In genomic region chr5:80935811-80936385, GRCh38 we compare ENCODE assay signal across 15 cellular contexts. TPM values are rescaled to one million over a fixed set of nuclear protein-coding genes. Genes with fewer than 3 reads are reported as not detected.
DNase-seq lines count a peak whose midpoint lies in the region; ATAC-seq, FAIRE-seq and TF ChIP-seq lines count a peak whose summit lies in the region.
"Had no signal": no experiment of that assay in that cellular context is flagged by ENCODE, and none has a peak within 500 bp of the region (broad histone marks: within the 10 kb centered on the region; RNA-seq: fewer than 3 reads in every experiment).

No MANE protein-coding gene starts in this region.

- H3K27ac ChIP-seq in H9 (ENCODE audit: insufficient read length, low read depth, low read length) (no peak overlapping the region), GM12878 (ENCODE audit: control insufficient read depth, insufficient read depth) (no peak overlapping the region)
- H3K27ac ChIP-seq: heart left ventricle, sigmoid colon had no signal

- no peak overlapping the region for H3K4ac ChIP-seq in H9 (ENCODE audit: low read depth, low read length)

- H3K4me2 ChIP-seq in H9 (ENCODE audit: insufficient read depth, insufficient read length, low read length) = no peak overlapping the region
- no peak overlapping the region for H3K4me2 ChIP-seq in GM12878 (ENCODE audit: control insufficient read depth, insufficient read depth)

- POLR2A ChIA-PET in GM12878 (lab: Charles Lee) = no interaction called here

- no TSS peak for BruUV-seq in Calu3 (replicated peaks; lab: Mats Ljungman, UMichigan)
- no TSS peak for BruUV-seq in GM12878 (replicated peaks; lab: Mats Ljungman, UMichigan)

- no peaks in the 10 kb centered on the region for H4K20me1 ChIP-seq in H9 (ENCODE audit: control insufficient read depth, insufficient read depth, insufficient read length)
- no peaks in the 10 kb centered on the region for H4K20me1 ChIP-seq in GM12878 (ENCODE audit: control insufficient read depth, insufficient read depth)

- H3K27me3 ChIP-seq in H9 (ENCODE audit: insufficient read depth, low read length) = no peaks in the 10 kb centered on the region
- no peaks in the 10 kb centered on the region; a peak in 1 of 4 replicates for H3K27me3 ChIP-seq in GM12878 (replicated peaks in 1 of 2; ENCODE audit: control insufficient read depth in 2 of 2, insufficient read depth in 2 of 2, low read length in 1 of 2)
- H3K27me3 ChIP-seq: heart left ventricle, sigmoid colon had no signal

- no peak overlapping the region for H4K91ac ChIP-seq in H9 (ENCODE audit: insufficient read length, low read depth, low read length)

- no peak for FAIRE-seq in GM12878 (lab: Jason Lieb, UNC)

- no peak overlapping the region for H2AK5ac ChIP-seq in H9 (ENCODE audit: insufficient read length, low read length)

- H3K9ac ChIP-seq in H9 (ENCODE audit: extremely low read depth, insufficient read length, low read length) (no peak overlapping the region), GM12878 (ENCODE audit: control insufficient read depth, insufficient read depth, low read length) (no peak overlapping the region)

- H3K23me2 ChIP-seq in H9 (ENCODE audit: insufficient read length, low read depth, low read length, poor library complexity, severe bottlenecking) = no peaks in the 10 kb centered on the region

- RAD21 ChIA-PET in GM12878 (lab: Charles Lee; ENCODE audit: unreplicated experiment) = no interaction called here

- H2BK20ac ChIP-seq in H9 (ENCODE audit: low read depth, low read length, poor library complexity, severe bottlenecking) = no peak overlapping the region

- no peak overlapping the region for H2BK5ac ChIP-seq in H9 (ENCODE audit: insufficient read length, low read length)

- H3K4me1 ChIP-seq in H9 (ENCODE audit: insufficient read depth, low read length) (no peaks in the 10 kb centered on the region), GM12878 (ENCODE audit: control insufficient read depth, insufficient read depth, low read length) (no peaks in the 10 kb centered on the region)
- H3K4me1 ChIP-seq: heart left ventricle, sigmoid colon had no signal

- no peak overlapping the region for H2BK12ac ChIP-seq in H9 (ENCODE audit: insufficient read length, low read depth, low read length)

- intact Hi-C loops in Calu3 (cut with micrococcal nuclease; ENCODE audit: unreplicated experiment) = no loop called here
- intact Hi-C loops in GM12878 (cut with micrococcal nuclease; ENCODE audit: unreplicated experiment) = no loop called here

- H3K9me3 Mint-ChIP-seq in Calu3 (ENCODE audit: low read depth, unreplicated experiment) = no peaks in the 10 kb centered on the region
- H3K9me3 Mint-ChIP-seq in H9 = no peaks in the 10 kb centered on the region

- H2BK120ac ChIP-seq in H9 (ENCODE audit: low read depth, low read length, poor library complexity, severe bottlenecking) = no peak overlapping the region

- H3K4me3 ChIP-seq in GM12878 = no peak overlapping the region
- H3K4me3 ChIP-seq: heart left ventricle, sigmoid colon had no signal

- H3K27ac Mint-ChIP-seq in Calu3 (ENCODE audit: unreplicated experiment) (peak overlapping the region; percentile 36), H9 (no peak overlapping the region; a peak in 1 of 7 replicates)

- H3K18ac ChIP-seq in H9 (ENCODE audit: insufficient read length, low read depth, low read length) = no peak overlapping the region

- no CpG with 5 or more reads among the region's 3 CpGs for WGBS in H9 (ENCODE audit: extremely low coverage, insufficient read length, low lambda C conversion rate)
- WGBS in GM12878 (ENCODE audit: insufficient coverage, insufficient replicate concordance, low lambda C conversion rate, missing lambda C conversion rate) = 21% methylated on average over 3 of the region's 3 CpGs

- no peak overlapping the region for H3K14ac ChIP-seq in H9 (ENCODE audit: insufficient read depth, low read length)

- no peak overlapping the region for H3K56ac ChIP-seq in H9 (ENCODE audit: insufficient read length, low read depth, low read length)

- TF ChIP-seq POLR2A in GM12878 (IDR thresholded peaks at IDR 0.05; ENCODE audit: low read depth, low read length) = no peak

- H3K36me3 Mint-ChIP-seq in Calu3 (ENCODE audit: insufficient read depth, unreplicated experiment) (no peaks in the 10 kb centered on the region), H9 (ENCODE audit: insufficient read depth in 1 of 3, low read depth in 3 of 3) (no peaks in the 10 kb centered on the region)

- no peaks in the 10 kb centered on the region for H3K27me3 Mint-ChIP-seq in Calu3 (ENCODE audit: unreplicated experiment)
- H3K27me3 Mint-ChIP-seq in H9 (ENCODE audit: low read depth) = no peaks in the 10 kb centered on the region; the same call in 1 of the 2 replicates

- H3K9me3 ChIP-seq in H9 (ENCODE audit: control insufficient read depth, low read depth, low read length) (no peaks in the 10 kb centered on the region), GM12878 (replicated peaks; ENCODE audit: control insufficient read depth, insufficient read depth, low read length) (no peaks in the 10 kb centered on the region)
- H3K9me3 ChIP-seq: heart left ventricle, sigmoid colon had no signal

- no peak overlapping the region for H2AFZ ChIP-seq in H9 (ENCODE audit: low read length)
- H2AFZ ChIP-seq in GM12878 (ENCODE audit: control insufficient read depth, low read depth, low read length) = no peak overlapping the region

- SMC1A ChIA-PET in GM12878 (lab: Charles Lee; ENCODE audit: uncharacterized antibody, unreplicated experiment) = interaction anchor here (1.2 kb wide), 1 partner anchor 248 kb away, joined by 4 read pairs; no protein-coding TSS in a partner anchor

- H2BK15ac ChIP-seq in H9 (ENCODE audit: low read depth, low read length) = no peak overlapping the region

- no peaks in the 10 kb centered on the region for H3K36me3 ChIP-seq in GM12878 (ENCODE audit: control insufficient read depth in 2 of 2, insufficient read depth in 2 of 2, low read length in 1 of 2)
- H3K36me3 ChIP-seq: heart left ventricle, sigmoid colon had no signal

- H4K5ac ChIP-seq in H9 (ENCODE audit: insufficient read length, low read depth, low read length) = no peak overlapping the region

- H4K8ac ChIP-seq in H9 (replicated peaks; ENCODE audit: insufficient read length, low read depth, low read length) = no peak overlapping the region

- no peak overlapping the region for H3T11ph ChIP-seq in H9 (ENCODE audit: low read length)

- no peak overlapping the region for H3K23ac ChIP-seq in H9 (ENCODE audit: insufficient read length, low read depth, low read length)

- no peak for ATAC-seq in GM12878
- peak; percentile 48 for ATAC-seq in left lobe of liver
- ATAC-seq in HG03039 (IDR thresholded peaks at IDR 0.05; ENCODE audit: unreplicated experiment) = no peak
- ATAC-seq in GM18870 (IDR thresholded peaks at IDR 0.05; ENCODE audit: unreplicated experiment) = no peak
- ATAC-seq: heart left ventricle had no signal

- no peaks in the 10 kb centered on the region; the same call in 1 of the 2 replicates for H3K79me2 ChIP-seq in H9 (ENCODE audit: insufficient read depth, low read length)
- no peaks in the 10 kb centered on the region for H3K79me2 ChIP-seq in GM12878 (ENCODE audit: control insufficient read depth, insufficient read depth, low read length)

- TF ChIP-seq EP300 in GM12878 (IDR thresholded peaks at IDR 0.05; ENCODE audit: borderline replicate concordance in 1 of 2, control insufficient read depth in 1 of 2, low read depth in 2 of 2, low read length in 2 of 2) = no peak

- TF ChIP-seq CTCF in Calu3 (IDR thresholded peaks at IDR 0.05; ENCODE audit: unreplicated experiment) (no peak), H9 (conservative IDR thresholded peaks at IDR 0.05) (peak; percentile 65), GM12878 (IDR thresholded peaks at IDR 0.05 in 2 of 3, conservative IDR thresholded peaks at IDR 0.05 in 1 of 3; ENCODE audit: control insufficient read depth in 2 of 3, extremely low read depth in 1 of 3, insufficient read depth in 1 of 3, low read depth in 3 of 3, low read length in 3 of 3) (peak in 1 of 3 experiments; percentile 15; a peak in 1 of 6 replicates)

- peak; percentile 39; the same call in 1 of the 2 replicates for TF ChIP-seq RAD21 in GM12878 (IDR thresholded peaks at IDR 0.05; ENCODE audit: insufficient read depth, low read depth, low read length)

- CTCF ChIA-PET in Calu3 (lab: Charles Lee) = interaction anchor here (1.7 kb wide), 1 partner anchor 9 kb away, joined by 9 read pairs; no protein-coding TSS in a partner anchor
- CTCF ChIA-PET in GM12878 (lab: Yijun Ruan, JAX) = interaction anchor here (0.7 kb wide), 1 partner anchor 247 kb away, joined by 3 read pairs; no protein-coding TSS in a partner anchor

- H3K79me1 ChIP-seq in H9 (ENCODE audit: insufficient read depth, low read depth, low read length, poor library complexity, severe bottlenecking) = no peaks in the 10 kb centered on the region

- H3K4me3 Mint-ChIP-seq in Calu3 (ENCODE audit: low read depth, unreplicated experiment) (no peak overlapping the region), H9 (no peak overlapping the region)

- in situ Hi-C loops in GM12878 (cut with MboI) = no loop called here

- peaks cover 17% of the 10 kb centered on the region for H3K4me1 Mint-ChIP-seq in Calu3 (ENCODE audit: low read depth, unreplicated experiment)
- peaks cover 3 to 13% of the 10 kb centered on the region in 2 experiments; a peak in 1 of 4 replicates for H3K4me1 Mint-ChIP-seq in H9

- peak; percentile 28 for DNase-seq in Calu3
- DNase-seq in H9 = peak; percentile 62
- no peak for DNase-seq in GM12878 (ENCODE audit: low read depth, low spot score)
- DNase-seq in left lobe of liver (ENCODE audit: low spot score) = no peak
- no peak for DNase-seq in stimulated activated CD4-positive, alpha-beta T cell treated with anti-CD3 and anti-CD28 coated beads, Interleukin-4, amount 100 ng/mL, for 4 hours
- no peak for DNase-seq in NK-92 (lab: John Stamatoyannopoulos, UW; ENCODE audit: unreplicated experiment)
- DNase-seq: activated T-cell treated with anti-CD3 and anti-CD28 coated beads, Interleukin-2, amount 50 U/mL, for 48 hours; aorta; heart left ventricle; KG1; NCI-H2029; NK-92 treated with Interleukin-12 subunit alpha and Interleukin-12 subunit beta, amount 100 ng/mL, for 24 hours; sigmoid colon had no signal

RNA-seq across cellular contexts. Expression of gene RASGRF2, which starts 24.3 kb away (rescaled TPM):
- 26.3 and 27.7 TPM in 2 replicates for total RNA-seq in Calu3 (2022)
- total RNA-seq in H9 (2021) = 11.3 and 13.5 TPM in 2 replicates
- 0.23 and 0.93 TPM in 2 replicates for total RNA-seq in GM12878 (2013; cell fraction: nucleolus; rRNA removed)
- total RNA-seq in GM12878 (2014; rRNA removed) = 0.06 and 0.11 TPM in 2 replicates
- 0.05 and 0.09 TPM in 2 replicates for total RNA-seq in GM12878 (2014; rRNA removed; fragmentation: Illumina TruSeq; extraction: Trizol)
- total RNA-seq in GM12878 (2021) = 0.05 and 0.19 TPM in 2 replicates
- polyA plus RNA-seq in GM12878 (2011; ENCODE audit: low read depth) = 0.10 TPM
- 0.07 and 0.14 TPM in 2 replicates for polyA plus RNA-seq in GM12878 (2011; rRNA removed)
- 0.03 and 0.09 TPM in 2 replicates for polyA plus RNA-seq in GM12878 (2011; cell fraction: cytosol; rRNA removed)
- polyA plus RNA-seq in GM12878 (2011; cell fraction: nucleus; rRNA removed) = 0.10 and 0.19 TPM in 2 replicates
- polyA plus RNA-seq in GM12878 (2012) = 0.05 and 0.15 TPM in 2 replicates
- polyA plus RNA-seq in GM12878 (2014; fragmentation: Illumina TruSeq; extraction: Trizol) = 0.06 and 0.13 TPM in 2 replicates
- under 1 TPM; 0.07 to 0.11 TPM for polyA plus RNA-seq in GM12878 (2014; fragmentation: Nextera tagmentation; extraction: Ambion mirVana)
- 0.05 and 0.06 TPM in 2 replicates for polyA plus RNA-seq in GM12878 (2014; rRNA removed)
- polyA plus RNA-seq in GM12878 (2016; fragmentation: Nextera tagmentation; extraction: Ambion mirVana) = under 1 TPM; 0.19 to 0.24 TPM
- polyA minus RNA-seq in GM12878 (2011; rRNA and poly(A)+ RNA removed) = 0.15 TPM in 2 replicates
- polyA minus RNA-seq in GM12878 (2011; cell fraction: cytosol; rRNA and poly(A)+ RNA removed) = not detected in 2 replicates
- 0.12 and 0.38 TPM in 2 replicates for polyA minus RNA-seq in GM12878 (2011; cell fraction: nucleus; rRNA and poly(A)+ RNA removed)
- 0.58 TPM for total RNA-seq in left lobe of liver

Comparison
In these comparisons a context has a peak if more than half of its experiments do, and no peak if none do; other contexts are left out.
1. DNase-seq: peak in Calu3 (single experiment) and H9 (single experiment); none in GM12878 (single experiment), left lobe of liver (single experiment), stimulated activated CD4-positive, alpha-beta T cell treated with anti-CD3 and anti-CD28 coated beads, Interleukin-4, amount 100 ng/mL, for 4 hours (0 of 2) and NK-92 (single experiment).